Comparison of ENCODE assay signal across 8 cellular contexts in genomic region chr7:100120518-100121085, GRCh38. TPM values are rescaled to one million over a fixed set of nuclear protein-coding genes. Genes with fewer than 3 reads are reported as not detected.
A peak's percentile ranks its signal among the peaks of the same experiment; 100 is the strongest.
DNase-seq lines count a peak whose midpoint lies in the region; ATAC-seq and TF ChIP-seq lines count a peak whose summit lies in the region.

No MANE protein-coding gene starts in this region.

- H3F3A ChIP-seq in GM23248 (ENCODE audit: insufficient read depth) = peaks cover 4% of the 10 kb centered on the region

- peak overlapping the region; percentile 87 for H3K27ac ChIP-seq in GM23248

- H3K27me3 ChIP-seq in GM23248 (replicated peaks; ENCODE audit: insufficient read depth) = no peaks in the 10 kb centered on the region
- no peaks in the 10 kb centered on the region for H3K27me3 ChIP-seq in skeletal muscle satellite cell (ENCODE audit: control insufficient read depth, insufficient read depth, low read length)

- no peaks in the 10 kb centered on the region for H4K20me1 ChIP-seq in GM23248 (ENCODE audit: insufficient read depth)

- H3K9ac ChIP-seq in GM23248 = peak overlapping the region; percentile 84
- peak overlapping the region; percentile 85 for H3K9ac ChIP-seq in skeletal muscle satellite cell (ENCODE audit: low read depth, low read length)

- no peaks in the 10 kb centered on the region for H3K36me3 Mint-ChIP-seq in T-helper 17 cell (ENCODE audit: low read depth)

- H3K4me3 ChIP-seq in GM23248 (peak overlapping the region; percentile 88), fibroblast of the aortic adventitia (ENCODE audit: low read depth, low read length) (peak overlapping the region; percentile 78), skeletal muscle satellite cell (ENCODE audit: low read length) (peak overlapping the region; percentile 76)

- in situ Hi-C loops in GM23248 (cut with MboI) = no loop called here

- H3K9me2 ChIP-seq in GM23248 (ENCODE audit: insufficient read depth) = no peaks in the 10 kb centered on the region

- no peak for ATAC-seq in T-helper 17 cell

- H3K36me3 ChIP-seq in GM23248 (ENCODE audit: low read depth) (no peaks in the 10 kb centered on the region), skeletal muscle satellite cell (ENCODE audit: insufficient read depth, low read length) (peaks cover 17% of the 10 kb centered on the region)

- peak overlapping the region; percentile 86 for H2AFZ ChIP-seq in GM23248

- peaks cover 37% of the 10 kb centered on the region for H3K4me1 Mint-ChIP-seq in T-helper 17 cell

- 24 to 35% methylated on average over 4 of the region's 4 CpGs for WGBS in GM23248 (ENCODE audit: low coverage in 1 of 2, low lambda C conversion rate in 2 of 2, missing lambda C conversion rate in 2 of 2), 2 experiments

- TF ChIP-seq CTCF in fibroblast of the aortic adventitia (IDR thresholded peaks at IDR 0.05; ENCODE audit: insufficient read depth, low read length) = no peak

- H3K27me3 Mint-ChIP-seq in T-helper 17 cell = no peaks in the 10 kb centered on the region

- H3K9me3 ChIP-seq in GM23248 (ENCODE audit: low read depth) (no peaks in the 10 kb centered on the region), T-helper 17 cell (ENCODE audit: control insufficient read depth, low read length, poor library complexity, severe bottlenecking) (no peaks in the 10 kb centered on the region), skeletal muscle satellite cell (replicated peaks; ENCODE audit: low read length) (no peaks in the 10 kb centered on the region)

- peak overlapping the region; percentile 76 for H3K4me2 ChIP-seq in GM23248 (ENCODE audit: unreplicated experiment)
- H3K4me2 ChIP-seq in skeletal muscle satellite cell (ENCODE audit: low read length) = peak overlapping the region; percentile 90

- no peak for DNase-seq in GM23248
- no peak for DNase-seq in T-helper 17 cell
- no peak for DNase-seq in fibroblast of the aortic adventitia (ENCODE audit: low read depth)
- DNase-seq in activated effector memory CD4-positive, alpha-beta T cell treated with Interleukin-2 at 50 U/mL for 16 hours = no peak
- no peak for DNase-seq in SIG-M5 (lab: John Stamatoyannopoulos, UW)
- no peak for DNase-seq in epidermal melanocyte (ENCODE audit: insufficient read length, low spot score)
- DNase-seq in HK-2 (ENCODE audit: unreplicated experiment) = no peak

- peak overlapping the region; percentile 99 for H3K27ac Mint-ChIP-seq in T-helper 17 cell

- H3K79me2 ChIP-seq in GM23248 (ENCODE audit: insufficient read depth) = peaks cover 45% of the 10 kb centered on the region

- H3K4me3 Mint-ChIP-seq in T-helper 17 cell = peak overlapping the region; percentile 96

- H3K4me1 ChIP-seq in GM23248 (ENCODE audit: insufficient read depth) = peaks cover 10% of the 10 kb centered on the region; the same call in 1 of the 2 replicates
- peaks cover 13% of the 10 kb centered on the region for H3K4me1 ChIP-seq in skeletal muscle satellite cell (ENCODE audit: control insufficient read depth, insufficient read depth, low read length)

RNA-seq across cellular contexts. Expression of gene CNPY4, which starts 1.2 kb away (rescaled TPM):
- total RNA-seq in GM23248 (2014; rRNA removed; shearing (Covaris generic)) = 26.2 and 37.8 TPM in 2 replicates
- polyA plus RNA-seq in GM23248 (2016; fragmentation: Nextera tagmentation; extraction: Ambion mirVana) = 26.9 and 29.9 TPM in 2 replicates
- total RNA-seq in T-helper 17 cell (10 to 100 TPM; 22.5 to 22.6 TPM), fibroblast of the aortic adventitia (ENCODE audit: low replicate concordance) (25.4 and 54.5 TPM in 2 replicates)
- 9.2 and 9.9 TPM in 2 replicates for total RNA-seq in skeletal muscle satellite cell (2012; rRNA removed)

RNA-seq across cellular contexts. Expression of gene TAF6, which starts 1.4 kb away (rescaled TPM):
- 40.5 and 69.8 TPM in 2 replicates for total RNA-seq in GM23248 (2014; rRNA removed; shearing (Covaris generic))
- polyA plus RNA-seq in GM23248 (2016; fragmentation: Nextera tagmentation; extraction: Ambion mirVana) = 53.0 and 55.2 TPM in 2 replicates
- total RNA-seq in T-helper 17 cell (10 to 100 TPM; 40.7 to 45.3 TPM), fibroblast of the aortic adventitia (ENCODE audit: low replicate concordance) (38.6 and 42.7 TPM in 2 replicates)
- 31.2 and 39.0 TPM in 2 replicates for total RNA-seq in skeletal muscle satellite cell (2012; rRNA removed)

RNA-seq across cellular contexts. Expression of gene MBLAC1, which starts 6.2 kb away (rescaled TPM):
- total RNA-seq in GM23248 (2014; rRNA removed; shearing (Covaris generic)) = 0.43 and 1.9 TPM in 2 replicates
- 1.3 TPM in 2 replicates for polyA plus RNA-seq in GM23248 (2016; fragmentation: Nextera tagmentation; extraction: Ambion mirVana)
- total RNA-seq in T-helper 17 cell = 1 to 10 TPM; 4.0 to 4.2 TPM
- 1.9 and 4.2 TPM in 2 replicates for total RNA-seq in fibroblast of the aortic adventitia (ENCODE audit: low replicate concordance)
- total RNA-seq in skeletal muscle satellite cell (2012; rRNA removed) = 2.0 and 3.7 TPM in 2 replicates

RNA-seq across cellular contexts. Expression of gene AP4M1, which starts 19.2 kb away (rescaled TPM):
- 13.7 and 16.2 TPM in 2 replicates for total RNA-seq in GM23248 (2014; rRNA removed; shearing (Covaris generic))
- polyA plus RNA-seq in GM23248 (2016; fragmentation: Nextera tagmentation; extraction: Ambion mirVana) = 18.7 and 19.4 TPM in 2 replicates
- total RNA-seq in T-helper 17 cell (1 to 10 TPM; 8.6 to 9.3 TPM), fibroblast of the aortic adventitia (ENCODE audit: low replicate concordance) (17.6 and 18.2 TPM in 2 replicates)
- total RNA-seq in skeletal muscle satellite cell (2012; rRNA removed) = 8.4 and 14.2 TPM in 2 replicates

RNA-seq across cellular contexts. Expression of gene MCM7, which starts 19.4 kb away (rescaled TPM):
- 61.3 and 93.1 TPM in 2 replicates for total RNA-seq in GM23248 (2014; rRNA removed; shearing (Covaris generic))
- 49.6 and 53.7 TPM in 2 replicates for polyA plus RNA-seq in GM23248 (2016; fragmentation: Nextera tagmentation; extraction: Ambion mirVana)
- total RNA-seq in T-helper 17 cell = 100 to 1,000 TPM; 111 to 119 TPM
- 13.1 and 97.7 TPM in 2 replicates for total RNA-seq in fibroblast of the aortic adventitia (ENCODE audit: low replicate concordance)
- 76.0 and 79.9 TPM in 2 replicates for total RNA-seq in skeletal muscle satellite cell (2012; rRNA removed)
